Comparison of ENCODE assay signal across 19 cellular contexts in genomic region chr18:22229456-22230124, GRCh38.
DNase-seq lines count a peak whose midpoint lies in the region; ATAC-seq, FAIRE-seq and TF ChIP-seq lines count a peak whose summit lies in the region.
"Had no signal": no experiment of that assay in that cellular context is flagged by ENCODE, and none has a peak within 500 bp of the region (broad histone marks: within the 10 kb centered on the region; RNA-seq: fewer than 3 reads in every experiment).

No MANE protein-coding gene starts in this region.

- 78% methylated on average over 7 of the region's 7 CpGs for WGBS in A549 (ENCODE audit: missing lambda C conversion rate)
- 86% methylated on average over 7 of the region's 7 CpGs for WGBS in smooth muscle cell (ENCODE audit: low lambda C conversion rate)

- POLR2A ChIA-PET in A549 (lab: Yijun Ruan, JAX), result no interaction called here
- POLR2A ChIA-PET in HEK293 (lab: Yijun Ruan, JAX), result no interaction called here

- no peak overlapping the region for H3K4me3 Mint-ChIP-seq in endothelial cell (ENCODE audit: unreplicated experiment)
- no peak overlapping the region for H3K4me3 Mint-ChIP-seq in activated T-helper 1 cell treated with anti-CD3 and anti-CD28 coated beads, Interleukin-12 subunit alpha, Interleukin-12 subunit beta, Interleukin-2, Interleukin-4 antibody, amounts not matched to agents 30 ng/mL and 10 ng/mL and 1 ng/mL, durations not matched to agents 14 hours and 24 hours and 36 hours
- H3K4me3 Mint-ChIP-seq: CD4-positive, alpha-beta memory T cell had no signal

- no peak for FAIRE-seq in A549 (lab: Jason Lieb, UNC)
- FAIRE-seq: HTR-8/SVneo had no signal

- H3K27ac ChIP-seq in A549 (peak overlapping the region in 1 of 2 experiments; percentile 22; a peak in 2 of 6 replicates), HEK293 (ENCODE audit: extremely low read depth, low read depth, low read length) (no peak overlapping the region), brain microvascular endothelial cell (peak overlapping the region; percentile 61), smooth muscle cell (ENCODE audit: low read depth) (peak overlapping the region; percentile 41)
- H3K27ac ChIP-seq: C4-2B, GM23248 had no signal

- H3K27ac Mint-ChIP-seq in endothelial cell (ENCODE audit: unreplicated experiment), result no peak overlapping the region
- no peak overlapping the region for H3K27ac Mint-ChIP-seq in activated T-helper 1 cell treated with anti-CD3 and anti-CD28 coated beads, Interleukin-12 subunit alpha, Interleukin-12 subunit beta, Interleukin-2, Interleukin-4 antibody, amounts not matched to agents 30 ng/mL and 10 ng/mL and 1 ng/mL, durations not matched to agents 14 hours and 24 hours and 36 hours
- H3K27ac Mint-ChIP-seq: CD4-positive, alpha-beta memory T cell had no signal

- no peak for TF ChIP-seq CTCF in A549 (IDR thresholded peaks at IDR 0.05)
- no peak for TF ChIP-seq CTCF in HEK293 (tag by site-specific recombination; IDR thresholded peaks at IDR 0.05)
- no peak for TF ChIP-seq CTCF in brain microvascular endothelial cell (IDR thresholded peaks at IDR 0.05; ENCODE audit: low read depth, low read length, missing control alignments)
- no peak for TF ChIP-seq CTCF in smooth muscle cell (IDR thresholded peaks at IDR 0.05; ENCODE audit: borderline replicate concordance, insufficient read depth, poor library complexity, severe bottlenecking)
- TF ChIP-seq CTCF in endothelial cell (IDR thresholded peaks at IDR 0.05; ENCODE audit: unreplicated experiment), result no peak

- H3K27me3 Mint-ChIP-seq in endothelial cell (ENCODE audit: unreplicated experiment), result no peaks in the 10 kb centered on the region
- no peaks in the 10 kb centered on the region for H3K27me3 Mint-ChIP-seq in activated T-helper 1 cell treated with anti-CD3 and anti-CD28 coated beads, Interleukin-12 subunit alpha, Interleukin-12 subunit beta, Interleukin-2, Interleukin-4 antibody, amounts not matched to agents 30 ng/mL and 10 ng/mL and 1 ng/mL, durations not matched to agents 14 hours and 24 hours and 36 hours (ENCODE audit: insufficient read depth)

- no peaks in the 10 kb centered on the region for H4K20me1 ChIP-seq in smooth muscle cell (ENCODE audit: low read depth)

- no peak for TF ChIP-seq RAD21 in A549 (conservative IDR thresholded peaks at IDR 0.05 in 1 of 2, IDR thresholded peaks at IDR 0.05 in 1 of 2)

- no peak overlapping the region for H2AFZ ChIP-seq in smooth muscle cell (ENCODE audit: low read depth)
- H2AFZ ChIP-seq: GM23248 had no signal

- H3K27me3 ChIP-seq in brain microvascular endothelial cell (replicated peaks) (no peaks in the 10 kb centered on the region), smooth muscle cell (ENCODE audit: low read depth) (no peaks in the 10 kb centered on the region)
- H3K27me3 ChIP-seq: BE2C had no signal

- H3K4me1 Mint-ChIP-seq in endothelial cell (ENCODE audit: unreplicated experiment), result peaks cover 6% of the 10 kb centered on the region
- no peaks in the 10 kb centered on the region for H3K4me1 Mint-ChIP-seq in activated T-helper 1 cell treated with anti-CD3 and anti-CD28 coated beads, Interleukin-12 subunit alpha, Interleukin-12 subunit beta, Interleukin-2, Interleukin-4 antibody, amounts not matched to agents 30 ng/mL and 10 ng/mL and 1 ng/mL, durations not matched to agents 14 hours and 24 hours and 36 hours (ENCODE audit: low read depth)
- H3K4me1 Mint-ChIP-seq: CD4-positive, alpha-beta memory T cell had no signal

- H3K4me3 ChIP-seq in A549 (no peak overlapping the region), HEK293 (ENCODE audit: low read depth, low read length) (no peak overlapping the region), brain microvascular endothelial cell (ENCODE audit: low read depth, low read length) (no peak overlapping the region), smooth muscle cell (no peak overlapping the region)
- H3K4me3 ChIP-seq: GM23248, HAP-1 had no signal

- no peaks in the 10 kb centered on the region for H3K36me3 ChIP-seq in HEK293 (ENCODE audit: control insufficient read depth in 2 of 2, insufficient read depth in 1 of 2, low read length in 2 of 2)
- H3K36me3 ChIP-seq in brain microvascular endothelial cell (replicated peaks), result no peaks in the 10 kb centered on the region
- H3K36me3 ChIP-seq in smooth muscle cell (ENCODE audit: low read depth), result no peaks in the 10 kb centered on the region
- H3K36me3 ChIP-seq: BE2C, HAP-1 had no signal

- H3K4me2 ChIP-seq in A549 (peak overlapping the region; percentile 24; the same call in 1 of the 3 replicates), smooth muscle cell (no peak overlapping the region)

- in situ Hi-C loops in brain microvascular endothelial cell (cut with HindIII; ENCODE audit: low pct_ligation_motif_present, low sequenced_read_pairs), result no loop called here

- CTCF ChIA-PET in A549 (lab: Yijun Ruan, JAX) (no interaction called here), HEK293 (lab: Yijun Ruan, JAX) (interaction anchor here (1.0 kb wide), 1 partner anchor 149 kb away, joined by 3 read pairs; no protein-coding TSS in a partner anchor)

- H3K9me3 Mint-ChIP-seq in endothelial cell (ENCODE audit: unreplicated experiment), result no peaks in the 10 kb centered on the region
- H3K9me3 Mint-ChIP-seq in activated T-helper 1 cell treated with anti-CD3 and anti-CD28 coated beads, Interleukin-12 subunit alpha, Interleukin-12 subunit beta, Interleukin-2, Interleukin-4 antibody, amounts not matched to agents 30 ng/mL and 10 ng/mL and 1 ng/mL, durations not matched to agents 14 hours and 24 hours and 36 hours, result no peaks in the 10 kb centered on the region

- no peaks in the 10 kb centered on the region for H3K9me3 ChIP-seq in A549
- no peaks in the 10 kb centered on the region for H3K9me3 ChIP-seq in HEK293 (ENCODE audit: control insufficient read depth, insufficient read depth, low read depth, low read length)
- no peaks in the 10 kb centered on the region for H3K9me3 ChIP-seq in smooth muscle cell (replicated peaks; ENCODE audit: low read depth)
- H3K9me3 ChIP-seq: BE2C, HAP-1 had no signal

- no peak overlapping the region for H3K9ac ChIP-seq in smooth muscle cell (ENCODE audit: low read depth)
- H3K9ac ChIP-seq: GM23248 had no signal

- no peak for TF ChIP-seq POLR2A in A549 (IDR thresholded peaks at IDR 0.05; ENCODE audit: low read length)

- intact Hi-C loops in activated T-helper 1 cell treated with anti-CD3 and anti-CD28 coated beads, Interleukin-12 subunit alpha, Interleukin-12 subunit beta, Interleukin-2, Interleukin-4 antibody, amounts not matched to agents 30 ng/mL and 10 ng/mL and 1 ng/mL, durations not matched to agents 14 hours and 24 hours and 36 hours (cut with micrococcal nuclease), result no loop called here

- H3K79me2 ChIP-seq in smooth muscle cell (ENCODE audit: low read depth), result no peaks in the 10 kb centered on the region

- TF ChIP-seq EP300 in A549 (IDR thresholded peaks at IDR 0.05), result no peak

- DNase-seq in A549 (ENCODE audit: low read depth in 1 of 2, low spot score in 1 of 2), result no peak
- no peak for DNase-seq in brain microvascular endothelial cell
- no peak for DNase-seq in smooth muscle cell (lab: John Stamatoyannopoulos, UW; ENCODE audit: unreplicated experiment)
- DNase-seq in endothelial cell (ENCODE audit: low spot score), result no peak
- no peak for DNase-seq in stimulated activated CD4-positive, alpha-beta T cell treated with anti-CD3 and anti-CD28 coated beads, Interleukin-4, amount 100 ng/mL, for 24 hours
- DNase-seq in activated T-helper 1 cell treated with anti-CD3 and anti-CD28 coated beads, Interleukin-12 subunit alpha, Interleukin-12 subunit beta, Interleukin-2, Interleukin-4 antibody, amounts not matched to agents 30 ng/mL and 10 ng/mL and 1 ng/mL, durations not matched to agents 14 hours and 24 hours and 36 hours (ENCODE audit: low spot score), result no peak
- DNase-seq: 8988T; ACHN; BE2C; Calu3; CD4-positive, alpha-beta memory T cell; DMS79 treated with DMSO at 0.1 percent for 48 hours; GF-D8; KG1 had no signal

- H3K4me1 ChIP-seq in A549 (peaks cover 17% of the 10 kb centered on the region), HEK293 (ENCODE audit: control insufficient read depth, insufficient read depth, low read length) (no peaks in the 10 kb centered on the region; the same call in 1 of the 2 replicates), smooth muscle cell (ENCODE audit: low read depth) (no peaks in the 10 kb centered on the region)
- H3K4me1 ChIP-seq: BE2C, HAP-1 had no signal

- H3K36me3 Mint-ChIP-seq in endothelial cell (ENCODE audit: low read depth, unreplicated experiment), result no peaks in the 10 kb centered on the region
- no peaks in the 10 kb centered on the region for H3K36me3 Mint-ChIP-seq in activated T-helper 1 cell treated with anti-CD3 and anti-CD28 coated beads, Interleukin-12 subunit alpha, Interleukin-12 subunit beta, Interleukin-2, Interleukin-4 antibody, amounts not matched to agents 30 ng/mL and 10 ng/mL and 1 ng/mL, durations not matched to agents 14 hours and 24 hours and 36 hours (ENCODE audit: low read depth)
- H3K36me3 Mint-ChIP-seq: CD4-positive, alpha-beta memory T cell had no signal

- no peaks in the 10 kb centered on the region for H3F3A ChIP-seq in smooth muscle cell (ENCODE audit: low read depth)

- ATAC-seq in A549, result no peak

TF ChIP-seq in A549, 52 proteins besides CTCF, POLR2A, EP300 and RAD21 (continues in another document):
- TF ChIP-seq E2F6 (IDR thresholded peaks at IDR 0.05; ENCODE audit: borderline replicate concordance, low read depth) (no peak), GATA3 (IDR thresholded peaks at IDR 0.05; ENCODE audit: borderline replicate concordance) (no peak)

TF ChIP-seq in HEK293, 187 proteins besides CTCF, POLR2A, EP300 and RAD21:
- no peak for TF ChIP-seq SP2 (tag by site-specific recombination; IDR thresholded peaks at IDR 0.05)
- peak; percentile 91 for TF ChIP-seq ZNF596 (tag by site-specific recombination; IDR thresholded peaks at IDR 0.05)
TF ChIP-seq in HEK293: peak in this region for 1.
